In the genomic region with DNA sequence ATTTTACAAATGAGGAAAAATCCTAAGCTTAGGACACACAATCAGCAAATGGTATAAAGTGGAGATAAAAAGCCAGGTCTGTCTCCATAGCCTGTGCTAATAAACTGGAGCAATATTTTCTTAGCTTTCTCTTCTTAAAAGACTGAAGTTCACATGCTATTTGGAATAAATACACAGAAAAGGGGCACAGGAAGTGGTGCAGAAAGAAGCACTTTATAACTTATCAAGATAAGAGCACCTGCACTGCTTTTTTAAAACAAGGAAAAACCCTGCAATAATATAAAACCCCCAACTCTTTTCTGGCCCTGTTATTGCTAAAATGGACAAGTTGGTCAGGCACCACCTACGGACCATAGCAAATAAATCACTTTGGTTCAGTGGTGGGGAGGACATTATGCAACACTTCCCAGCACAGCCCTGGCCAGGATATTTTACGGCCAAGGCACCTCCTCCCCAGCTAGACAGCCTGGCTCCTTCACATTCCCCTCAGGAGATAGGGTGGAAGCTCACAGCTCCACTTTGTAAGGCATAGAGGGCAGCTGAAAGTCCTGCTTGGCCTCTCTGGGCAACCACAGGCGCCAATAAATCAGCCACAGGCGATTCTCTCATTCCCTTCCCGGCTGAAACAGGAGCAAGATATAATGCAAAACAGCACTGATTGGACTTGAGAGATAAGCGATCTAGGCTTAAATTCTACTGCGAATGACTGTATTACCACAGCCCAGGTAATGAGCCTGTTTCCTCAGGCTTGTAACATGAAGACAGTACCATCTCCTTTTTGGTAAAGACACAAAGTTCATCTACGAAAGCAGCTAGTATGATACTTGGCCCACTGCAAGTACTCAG, we compare ENCODE assay signal across 8 cellular contexts. TPM values are rescaled to one million over a fixed set of nuclear protein-coding genes. Genes with fewer than 3 reads are reported as not detected.
DNase-seq lines count a peak whose midpoint lies in the region; ATAC-seq, FAIRE-seq and TF ChIP-seq lines count a peak whose summit lies in the region.

No MANE protein-coding gene starts in this region.

- TF ChIP-seq POLR2A in breast epithelium (IDR thresholded peaks at IDR 0.05) (peak; percentile 20), HepG2 (IDR thresholded peaks at IDR 0.05; ENCODE audit: insufficient read depth in 1 of 2, low read depth in 2 of 2, low read length in 2 of 2) (no peak)

- peaks cover 27% of the 10 kb centered on the region for H3K79me2 ChIP-seq in HepG2 (ENCODE audit: insufficient read depth, low read length)

- H3K27ac ChIP-seq in breast epithelium (peak overlapping the region; percentile 98 to 99), HepG2 (ENCODE audit: extremely low read length, insufficient read depth, low read length) (peak overlapping the region; percentile 44), thymus (ENCODE audit: low read depth) (peak overlapping the region; percentile 99)

- FAIRE-seq in HepG2 (lab: Jason Lieb, UNC), result no peak

- H3K4me1 ChIP-seq in NT2/D1 (ENCODE audit: insufficient read depth, insufficient read length), result no peaks in the 10 kb centered on the region
- peaks cover 0 to 17% of the 10 kb centered on the region in 2 donors for H3K4me1 ChIP-seq in breast epithelium
- H3K4me1 ChIP-seq in HepG2 (ENCODE audit: insufficient read depth, low read length), result peaks cover 40% of the 10 kb centered on the region
- H3K4me1 ChIP-seq in thymus (ENCODE audit: control insufficient read depth, insufficient read depth, low read length), result peaks cover 16% of the 10 kb centered on the region

- DNase-seq in NCI-H748 (lab: John Stamatoyannopoulos, UW; ENCODE audit: unreplicated experiment), result peak; percentile 13
- DNase-seq in NCI-H748 treated with DMSO at 0.1 percent for 48 hours (lab: John Stamatoyannopoulos, UW), result no peak
- no peak for DNase-seq in NT2/D1 (ENCODE audit: low read depth, low spot score)
- DNase-seq in breast epithelium (ENCODE audit: low spot score in 2 of 2), result peak in 1 of 2 donors; percentile 28
- peak; percentile 55 for DNase-seq in HepG2 (ENCODE audit: low spot score)
- no peak for DNase-seq in KG1 (lab: John Stamatoyannopoulos, UW)

- CTCF ChIA-PET in HepG2 (lab: Yijun Ruan, JAX; ENCODE audit: low intra/inter-chr PET ratio, low total read pairs), result interaction anchor here (0.9 kb wide), 1 partner anchor 71 kb away, joined by 3 read pairs; no protein-coding TSS in a partner anchor

- no peaks in the 10 kb centered on the region for H3K9me3 ChIP-seq in NT2/D1 (ENCODE audit: insufficient read depth, low read length)
- no peaks in the 10 kb centered on the region for H3K9me3 ChIP-seq in breast epithelium
- no peaks in the 10 kb centered on the region for H3K9me3 ChIP-seq in HepG2 (ENCODE audit: low read length)
- H3K9me3 ChIP-seq in thymus (ENCODE audit: control insufficient read depth), result no peaks in the 10 kb centered on the region

- no peak overlapping the region for H3K4me3 ChIP-seq in NT2/D1 (ENCODE audit: insufficient read length, low read depth)
- H3K4me3 ChIP-seq in breast epithelium, result peak overlapping the region; percentile 69 to 79 (median 73)
- H3K4me3 ChIP-seq in HepG2 (replicated peaks in 1 of 3; ENCODE audit: insufficient read depth in 1 of 3, low read depth in 2 of 3, low read length in 3 of 3), result peak overlapping the region; percentile 93 to 98 (median 96)
- peak overlapping the region; percentile 91 for H3K4me3 ChIP-seq in thymus (ENCODE audit: low read length)

- no peak for ATAC-seq in HepG2
- no peak for ATAC-seq in HG02798 (IDR thresholded peaks at IDR 0.05; ENCODE audit: poor library complexity, unreplicated experiment)

- peak overlapping the region; percentile 85 for H3K4me2 ChIP-seq in HepG2 (ENCODE audit: low read depth, low read length)

- WGBS in HepG2 (ENCODE audit: low lambda C conversion rate), result 14% methylated on average over 5 of the region's 8 CpGs
- 22% methylated on average over 8 of the region's 8 CpGs for WGBS in thymus

- peaks cover 10% of the 10 kb centered on the region for H4K20me1 ChIP-seq in HepG2 (ENCODE audit: insufficient read depth, low read length)

- no TSS peak for BruUV-seq in HepG2 (replicated peaks; lab: Mats Ljungman, UMichigan)

- no peak overlapping the region for H2AFZ ChIP-seq in HepG2 (ENCODE audit: low read length)

- intact Hi-C loops in breast epithelium (cut with DNase I; ENCODE audit: low total_unique reads), result no loop called here
- intact Hi-C loops in HepG2 (cut with micrococcal nuclease; ENCODE audit: unreplicated experiment), result no loop called here

- H3K36me3 ChIP-seq in NT2/D1 (ENCODE audit: insufficient read depth, insufficient read length, low read length) (peaks cover 20% of the 10 kb centered on the region), breast epithelium (no peaks in the 10 kb centered on the region), HepG2 (replicated peaks in 1 of 2; ENCODE audit: control insufficient read depth in 1 of 2, insufficient read depth in 2 of 2, low read length in 2 of 2) (no peaks in the 10 kb centered on the region), thymus (ENCODE audit: control insufficient read depth, insufficient read depth) (no peaks in the 10 kb centered on the region)

- POLR2A ChIA-PET in HepG2 (lab: Yijun Ruan, JAX), result interaction anchor here (0.7 to 0.8 kb wide), 2 partner anchors 12 to 114 kb away, joined by 3 to 4 read pairs; a partner anchor contains a TSS

- TF ChIP-seq EP300 in HepG2 (IDR thresholded peaks at IDR 0.05; ENCODE audit: low read depth in 2 of 2, low read length in 2 of 2), result no peak
- TF ChIP-seq EP300 in HepG2 (CRISPR knock-in tag; IDR thresholded peaks at IDR 0.05; ENCODE audit: borderline replicate concordance), result no peak

- TF ChIP-seq RAD21 in HepG2 (CRISPR knock-in tag; IDR thresholded peaks at IDR 0.05), result no peak

- H3K9ac ChIP-seq in NT2/D1 (ENCODE audit: insufficient read length, low read depth) (peak overlapping the region; percentile 53), HepG2 (ENCODE audit: insufficient read depth, low read depth, low read length) (peak overlapping the region; percentile 95)

- TF ChIP-seq CTCF in breast epithelium (IDR thresholded peaks at IDR 0.05), result peak in 1 of 3 donors; percentile 20
- TF ChIP-seq CTCF in HepG2 (CRISPR knock-in tag; IDR thresholded peaks at IDR 0.05), result no peak

- in situ Hi-C loops in HepG2 (cut with HindIII; ENCODE audit: extremely low pct_ligation_motif_present, low pct_unique_long_range_greater_than_20kb), result no loop called here

- no peaks in the 10 kb centered on the region for H3K27me3 ChIP-seq in NT2/D1 (ENCODE audit: insufficient read depth, insufficient read length)
- H3K27me3 ChIP-seq in breast epithelium, result no peaks in the 10 kb centered on the region
- no peaks in the 10 kb centered on the region; a peak in 1 of 5 replicates for H3K27me3 ChIP-seq in HepG2 (ENCODE audit: control insufficient read depth in 1 of 2, insufficient read depth in 2 of 2, low read length in 2 of 2)
- H3K27me3 ChIP-seq in thymus (ENCODE audit: control insufficient read depth, insufficient read depth), result no peaks in the 10 kb centered on the region

RNA-seq across cellular contexts. Expression of a gene that starts 2.1 kb away (rescaled TPM):
- total RNA-seq in breast epithelium (10 to 100 TPM; 12.3 to 15.7 (median 14.4) TPM), HepG2 (2016; rRNA removed; fragmentation: Illumina TruSeq; extraction: Trizol) (3.0 and 3.5 TPM in 2 replicates)
- 0.81 and 2.1 TPM in 2 replicates for total RNA-seq in HepG2 (2016; cell fraction: cytosol; rRNA removed; fragmentation: Illumina TruSeq; extraction: Trizol; ENCODE audit: low read depth)
- 3.5 TPM in 2 replicates for total RNA-seq in HepG2 (2016; cell fraction: insoluble cytoplasmic fraction; rRNA removed; fragmentation: Illumina TruSeq; extraction: Trizol)
- 2.3 TPM in 2 replicates for total RNA-seq in HepG2 (2016; cell fraction: membrane; rRNA removed; fragmentation: Illumina TruSeq; extraction: Trizol)
- total RNA-seq in HepG2 (2016; cell fraction: nucleus; rRNA removed; fragmentation: Illumina TruSeq; extraction: Trizol), result 3.4 and 4.6 TPM in 2 replicates
- polyA plus RNA-seq in HepG2 (2011; rRNA removed) (7.6 TPM in 2 replicates), thymus (15.0 TPM)
- 2.7 and 3.0 TPM in 2 replicates for polyA plus RNA-seq in HepG2 (2011; cell fraction: cytosol; rRNA removed)
- polyA plus RNA-seq in HepG2 (2011; cell fraction: nucleus; rRNA removed), result 9.2 and 10.1 TPM in 2 replicates
- polyA plus RNA-seq in HepG2 (2012), result 3.9 and 4.1 TPM in 2 replicates
- polyA plus RNA-seq in HepG2 (2016; cell fraction: cytosol; fragmentation: Illumina TruSeq; extraction: Trizol; ENCODE audit: low read depth), result 0.99 and 1.2 TPM in 2 replicates
- 1.5 and 2.9 TPM in 2 replicates for polyA plus RNA-seq in HepG2 (2016; cell fraction: insoluble cytoplasmic fraction; fragmentation: Illumina TruSeq; extraction: Trizol; ENCODE audit: low read depth)
- polyA plus RNA-seq in HepG2 (2016; cell fraction: membrane; fragmentation: Illumina TruSeq; extraction: Trizol; ENCODE audit: low read depth), result 0.98 and 1.2 TPM in 2 replicates
- 5.7 and 6.7 TPM in 2 replicates for polyA plus RNA-seq in HepG2 (2016; cell fraction: nucleus; fragmentation: Illumina TruSeq; extraction: Trizol; ENCODE audit: insufficient read depth, low read depth)
- 11.5 and 37.3 TPM in 2 replicates for polyA minus RNA-seq in HepG2 (2011; rRNA and poly(A)+ RNA removed; ENCODE audit: low replicate concordance)
- polyA minus RNA-seq in HepG2 (2011; cell fraction: cytosol; rRNA and poly(A)+ RNA removed), result 4.8 and 5.0 TPM in 2 replicates
- 12.1 and 14.7 TPM in 2 replicates for polyA minus RNA-seq in HepG2 (2011; cell fraction: nucleus; rRNA and poly(A)+ RNA removed)

RNA-seq across cellular contexts. Expression of a gene that starts 3.0 kb away (rescaled TPM):
- total RNA-seq in breast epithelium (10 to 100 TPM; 53.0 to 69.1 (median 66.9) TPM), HepG2 (2016; rRNA removed; fragmentation: Illumina TruSeq; extraction: Trizol) (22.6 and 27.7 TPM in 2 replicates)
- total RNA-seq in HepG2 (2016; cell fraction: cytosol; rRNA removed; fragmentation: Illumina TruSeq; extraction: Trizol; ENCODE audit: low read depth), result 4.0 and 4.8 TPM in 2 replicates
- total RNA-seq in HepG2 (2016; cell fraction: insoluble cytoplasmic fraction; rRNA removed; fragmentation: Illumina TruSeq; extraction: Trizol), result 22.2 and 25.8 TPM in 2 replicates
- total RNA-seq in HepG2 (2016; cell fraction: membrane; rRNA removed; fragmentation: Illumina TruSeq; extraction: Trizol), result 13.8 and 17.4 TPM in 2 replicates
- total RNA-seq in HepG2 (2016; cell fraction: nucleus; rRNA removed; fragmentation: Illumina TruSeq; extraction: Trizol), result 23.2 and 24.3 TPM in 2 replicates
- polyA plus RNA-seq in HepG2 (2011; rRNA removed) (17.4 and 18.8 TPM in 2 replicates), thymus (42.0 TPM)
- polyA plus RNA-seq in HepG2 (2011; cell fraction: cytosol; rRNA removed), result 5.2 and 7.9 TPM in 2 replicates
- 18.2 and 21.1 TPM in 2 replicates for polyA plus RNA-seq in HepG2 (2011; cell fraction: nucleus; rRNA removed)
- polyA plus RNA-seq in HepG2 (2012), result 13.1 and 13.2 TPM in 2 replicates
- polyA plus RNA-seq in HepG2 (2016; cell fraction: cytosol; fragmentation: Illumina TruSeq; extraction: Trizol; ENCODE audit: low read depth), result 1.8 and 2.7 TPM in 2 replicates
- 17.4 and 17.9 TPM in 2 replicates for polyA plus RNA-seq in HepG2 (2016; cell fraction: insoluble cytoplasmic fraction; fragmentation: Illumina TruSeq; extraction: Trizol; ENCODE audit: low read depth)
- 4.9 and 6.5 TPM in 2 replicates for polyA plus RNA-seq in HepG2 (2016; cell fraction: membrane; fragmentation: Illumina TruSeq; extraction: Trizol; ENCODE audit: low read depth)
- polyA plus RNA-seq in HepG2 (2016; cell fraction: nucleus; fragmentation: Illumina TruSeq; extraction: Trizol; ENCODE audit: insufficient read depth, low read depth), result 40.9 and 42.8 TPM in 2 replicates
- polyA minus RNA-seq in HepG2 (2011; rRNA and poly(A)+ RNA removed; ENCODE audit: low replicate concordance), result 29.5 and 31.2 TPM in 2 replicates
- polyA minus RNA-seq in HepG2 (2011; cell fraction: cytosol; rRNA and poly(A)+ RNA removed), result 12.6 and 12.7 TPM in 2 replicates
- 35.3 and 43.6 TPM in 2 replicates for polyA minus RNA-seq in HepG2 (2011; cell fraction: nucleus; rRNA and poly(A)+ RNA removed)

RNA-seq across cellular contexts. Expression of a gene that starts 36.2 kb away (rescaled TPM):
- total RNA-seq in breast epithelium, result 1 to 10 TPM in 1 of 3 donors, under 1 TPM in 2; 0.96 to 1.2 (median 0.98) TPM
- total RNA-seq in HepG2 (2016; rRNA removed; fragmentation: Illumina TruSeq; extraction: Trizol), result 1.5 and 2.1 TPM in 2 replicates
- total RNA-seq in HepG2 (2016; cell fraction: cytosol; rRNA removed; fragmentation: Illumina TruSeq; extraction: Trizol; ENCODE audit: low read depth), result 0.10 and 0.18 TPM in 2 replicates
- total RNA-seq in HepG2 (2016; cell fraction: insoluble cytoplasmic fraction; rRNA removed; fragmentation: Illumina TruSeq; extraction: Trizol), result 1.4 and 1.9 TPM in 2 replicates
- total RNA-seq in HepG2 (2016; cell fraction: membrane; rRNA removed; fragmentation: Illumina TruSeq; extraction: Trizol), result 0.86 and 0.99 TPM in 2 replicates
- 2.1 TPM in 2 replicates for total RNA-seq in HepG2 (2016; cell fraction: nucleus; rRNA removed; fragmentation: Illumina TruSeq; extraction: Trizol)
- polyA plus RNA-seq in HepG2 (2011; rRNA removed), result 0.13 and 0.18 TPM in 2 replicates
- polyA plus RNA-seq in HepG2 (2011; cell fraction: cytosol; rRNA removed), result 0.08 and 0.12 TPM in 2 replicates
- 0.05 and 0.12 TPM in 2 replicates for polyA plus RNA-seq in HepG2 (2011; cell fraction: nucleus; rRNA removed)
- 0.13 and 0.47 TPM in 2 replicates for polyA plus RNA-seq in HepG2 (2012)
- 0.11 TPM in 2 replicates for polyA plus RNA-seq in HepG2 (2016; cell fraction: cytosol; fragmentation: Illumina TruSeq; extraction: Trizol; ENCODE audit: low read depth)
- 1.3 and 1.5 TPM in 2 replicates for polyA plus RNA-seq in HepG2 (2016; cell fraction: insoluble cytoplasmic fraction; fragmentation: Illumina TruSeq; extraction: Trizol; ENCODE audit: low read depth)
- polyA plus RNA-seq in HepG2 (2016; cell fraction: membrane; fragmentation: Illumina TruSeq; extraction: Trizol; ENCODE audit: low read depth), result 0.46 and 0.49 TPM in 2 replicates
- 1.1 and 1.2 TPM in 2 replicates for polyA plus RNA-seq in HepG2 (2016; cell fraction: nucleus; fragmentation: Illumina TruSeq; extraction: Trizol; ENCODE audit: insufficient read depth, low read depth)
- polyA minus RNA-seq in HepG2 (2011; rRNA and poly(A)+ RNA removed; ENCODE audit: low replicate concordance), result 0.12 and 0.82 TPM in 2 replicates
- polyA minus RNA-seq in HepG2 (2011; cell fraction: cytosol; rRNA and poly(A)+ RNA removed), result 0.30 and 0.35 TPM in 2 replicates
- 0.90 and 1.6 TPM in 2 replicates for polyA minus RNA-seq in HepG2 (2011; cell fraction: nucleus; rRNA and poly(A)+ RNA removed)
- polyA plus RNA-seq in thymus, result 0.71 TPM

RNA-seq across cellular contexts. Expression of a gene that starts 39.0 kb away (rescaled TPM):
- 10 to 100 TPM; 12.2 to 33.1 (median 17.9) TPM for total RNA-seq in breast epithelium
- 0.27 and 0.28 TPM in 2 replicates for total RNA-seq in HepG2 (2016; rRNA removed; fragmentation: Illumina TruSeq; extraction: Trizol)
- total RNA-seq in HepG2 (2016; cell fraction: cytosol; rRNA removed; fragmentation: Illumina TruSeq; extraction: Trizol; ENCODE audit: low read depth), result not detected in 2 replicates
- total RNA-seq in HepG2 (2016; cell fraction: insoluble cytoplasmic fraction; rRNA removed; fragmentation: Illumina TruSeq; extraction: Trizol), result 0.17 and 0.37 TPM in 2 replicates
- total RNA-seq in HepG2 (2016; cell fraction: membrane; rRNA removed; fragmentation: Illumina TruSeq; extraction: Trizol), result 0.21 TPM in 1 of 2 replicates, not detected in the other
- 0.22 and 0.47 TPM in 2 replicates for total RNA-seq in HepG2 (2016; cell fraction: nucleus; rRNA removed; fragmentation: Illumina TruSeq; extraction: Trizol)
- 0.15 and 0.16 TPM in 2 replicates for polyA plus RNA-seq in HepG2 (2011; rRNA removed)
- 0.12 and 0.15 TPM in 2 replicates for polyA plus RNA-seq in HepG2 (2011; cell fraction: cytosol; rRNA removed)
- polyA plus RNA-seq in HepG2 (2011; cell fraction: nucleus; rRNA removed), result 0.24 and 0.27 TPM in 2 replicates
- polyA plus RNA-seq in HepG2 (2012), result 0.24 and 0.32 TPM in 2 replicates
- polyA plus RNA-seq in HepG2 (2016; cell fraction: cytosol; fragmentation: Illumina TruSeq; extraction: Trizol; ENCODE audit: low read depth), result not detected in 2 replicates
- polyA plus RNA-seq in HepG2 (2016; cell fraction: insoluble cytoplasmic fraction; fragmentation: Illumina TruSeq; extraction: Trizol; ENCODE audit: low read depth), result 0.26 TPM in 1 of 2 replicates, not detected in the other
- polyA plus RNA-seq in HepG2 (2016; cell fraction: membrane; fragmentation: Illumina TruSeq; extraction: Trizol; ENCODE audit: low read depth), result not detected in 2 replicates
- polyA plus RNA-seq in HepG2 (2016; cell fraction: nucleus; fragmentation: Illumina TruSeq; extraction: Trizol; ENCODE audit: insufficient read depth, low read depth), result 0.22 TPM in 1 of 2 replicates, not detected in the other
- polyA minus RNA-seq in HepG2 (2011; rRNA and poly(A)+ RNA removed; ENCODE audit: low replicate concordance), result 0.26 and 8.0 TPM in 2 replicates
- 0.18 and 0.30 TPM in 2 replicates for polyA minus RNA-seq in HepG2 (2011; cell fraction: cytosol; rRNA and poly(A)+ RNA removed)
- 0.39 and 0.87 TPM in 2 replicates for polyA minus RNA-seq in HepG2 (2011; cell fraction: nucleus; rRNA and poly(A)+ RNA removed)
- polyA plus RNA-seq in thymus, result 7.7 TPM

RNA-seq across cellular contexts. Expression of a gene that starts 48.2 kb away (rescaled TPM):
- total RNA-seq in breast epithelium (1 to 10 TPM; 2.3 to 6.4 (median 3.4) TPM), HepG2 (2016; rRNA removed; fragmentation: Illumina TruSeq; extraction: Trizol) (0.11 TPM in 1 of 2 replicates, not detected in the other)
- total RNA-seq in HepG2 (2016; cell fraction: cytosol; rRNA removed; fragmentation: Illumina TruSeq; extraction: Trizol; ENCODE audit: low read depth), result 0.20 and 0.44 TPM in 2 replicates
- 0.19 and 0.21 TPM in 2 replicates for total RNA-seq in HepG2 (2016; cell fraction: insoluble cytoplasmic fraction; rRNA removed; fragmentation: Illumina TruSeq; extraction: Trizol)
- total RNA-seq in HepG2 (2016; cell fraction: membrane; rRNA removed; fragmentation: Illumina TruSeq; extraction: Trizol), result 0.31 and 0.34 TPM in 2 replicates
- not detected in 2 replicates for total RNA-seq in HepG2 (2016; cell fraction: nucleus; rRNA removed; fragmentation: Illumina TruSeq; extraction: Trizol)
- polyA plus RNA-seq in HepG2 (2011; rRNA removed) (0.14 and 0.17 TPM in 2 replicates), thymus (0.80 TPM)
- polyA plus RNA-seq in HepG2 (2011; cell fraction: cytosol; rRNA removed), result 0.07 TPM in 1 of 2 replicates, not detected in the other
- polyA plus RNA-seq in HepG2 (2011; cell fraction: nucleus; rRNA removed), result 0.17 TPM in 1 of 2 replicates, not detected in the other
- not detected in 2 replicates for polyA plus RNA-seq in HepG2 (2012)
- polyA plus RNA-seq in HepG2 (2016; cell fraction: cytosol; fragmentation: Illumina TruSeq; extraction: Trizol; ENCODE audit: low read depth), result 0.23 TPM in 1 of 2 replicates, not detected in the other
- polyA plus RNA-seq in HepG2 (2016; cell fraction: insoluble cytoplasmic fraction; fragmentation: Illumina TruSeq; extraction: Trizol; ENCODE audit: low read depth), result 0.22 TPM in 1 of 2 replicates, not detected in the other
- polyA plus RNA-seq in HepG2 (2016; cell fraction: membrane; fragmentation: Illumina TruSeq; extraction: Trizol; ENCODE audit: low read depth), result 0.30 TPM in 1 of 2 replicates, not detected in the other
- polyA plus RNA-seq in HepG2 (2016; cell fraction: nucleus; fragmentation: Illumina TruSeq; extraction: Trizol; ENCODE audit: insufficient read depth, low read depth), result not detected in 2 replicates
- 0.16 and 0.35 TPM in 2 replicates for polyA minus RNA-seq in HepG2 (2011; rRNA and poly(A)+ RNA removed; ENCODE audit: low replicate concordance)
- not detected in 2 replicates for polyA minus RNA-seq in HepG2 (2011; cell fraction: cytosol; rRNA and poly(A)+ RNA removed)
- not detected in 2 replicates for polyA minus RNA-seq in HepG2 (2011; cell fraction: nucleus; rRNA and poly(A)+ RNA removed)

Comparison
In these comparisons a context has a peak if more than half of its experiments do, and no peak if none do; other contexts are left out.
1. DNase-seq: peak in NCI-H748 (single experiment) and HepG2 (single experiment); none in NCI-H748 treated with DMSO at 0.1 percent for 48 hours (single experiment), NT2/D1 (single experiment) and KG1 (single experiment).
2. H3K27ac ChIP-seq: peak in every context shown above with its lines; median percentile 99 in thymus; 98 in breast epithelium; 44 in HepG2.